ENCODE assay signal across 14 cellular contexts in the genomic region with DNA sequence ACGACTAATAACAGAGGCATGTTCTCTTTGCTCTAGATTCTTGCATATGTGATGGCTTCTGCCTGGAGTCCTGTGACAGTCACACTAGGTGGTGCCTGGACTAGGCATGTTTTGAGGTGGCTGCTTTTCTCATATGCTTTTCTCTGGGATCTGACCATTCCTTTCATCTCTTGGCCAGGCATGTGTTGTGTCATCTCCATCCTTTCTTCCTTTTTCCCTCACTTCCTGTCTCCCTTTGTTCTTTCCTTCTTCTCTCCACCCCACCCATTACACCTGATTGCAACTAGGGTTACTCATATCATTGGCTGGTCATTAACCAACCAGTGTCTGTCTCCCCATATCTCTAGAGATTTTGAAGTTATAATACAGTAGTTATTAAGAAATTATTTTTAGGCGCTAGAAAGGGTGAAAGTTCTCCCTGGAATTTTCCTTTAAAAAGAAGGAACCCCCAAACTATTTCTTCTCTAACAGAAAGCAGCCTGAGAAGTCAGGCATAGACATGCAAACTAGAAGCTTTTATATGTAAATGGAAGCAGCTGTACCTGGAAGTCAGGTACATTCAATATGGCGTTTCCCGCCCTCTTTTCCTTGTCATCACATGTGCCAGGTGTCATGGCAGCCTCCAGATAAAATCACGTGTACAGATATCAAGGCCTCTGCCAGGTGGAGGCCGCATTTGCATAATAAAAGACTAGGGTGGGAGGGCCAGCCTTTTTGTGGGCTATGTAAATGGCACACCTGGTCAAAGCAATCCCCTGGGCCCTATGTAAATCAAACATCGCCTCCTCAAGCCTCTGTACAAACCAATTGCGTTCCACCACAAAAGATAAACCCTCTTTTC.
"Had no signal": no experiment of that assay in that cellular context is flagged by ENCODE, and none has a peak within 500 bp of the region (broad histone marks: within the 10 kb centered on the region; RNA-seq: fewer than 3 reads in every experiment).

No MANE protein-coding gene starts in this region.

- FAIRE-seq: kidney had no signal

- H3K9me3 ChIP-seq: psoas muscle, right lobe of liver, spleen, tibial artery, vagina had no signal

- H3K27ac ChIP-seq: psoas muscle, right lobe of liver, spleen, tibial artery, vagina had no signal

- H3K36me3 ChIP-seq: right lobe of liver, spleen, tibial artery, vagina had no signal

- DNase-seq: activated CD4-positive, alpha-beta T cell treated with anti-CD3 and anti-CD28 coated beads, Interleukin-2, amount 50 U/mL, for 4 hours; activated CD4-positive, CD25-positive, alpha-beta regulatory T cell treated with anti-CD3 and anti-CD28 coated beads, Interleukin-2, amount 50 U/mL, for 72 hours; activated T-cell treated with anti-CD3 and anti-CD28 coated beads, Interleukin-2, amount 50 U/mL, for 1 hour; amniotic stem cell; erythroblast; hypothalamus; kidney; left ventricle myocardium superior; psoas muscle; right lobe of liver; spleen; stimulated activated CD4-positive, alpha-beta T cell treated with anti-CD3 and anti-CD28 coated beads, Interleukin-1b, Interleukin-23, amount 100 ng/mL, for 48 hours; tibial artery had no signal

- H3K4me3 ChIP-seq: psoas muscle, right lobe of liver, spleen, tibial artery, vagina had no signal

- H3K4me1 ChIP-seq: psoas muscle, right lobe of liver, spleen, tibial artery, vagina had no signal
